In genomic region chr2:20221939-20222768, GRCh38 we compare ENCODE assay signal across 14 cellular contexts. TPM values are rescaled to one million over a fixed set of nuclear protein-coding genes. Genes with fewer than 3 reads are reported as not detected.
A peak's percentile ranks its signal among the peaks of the same experiment; 100 is the strongest.
DNase-seq lines count a peak whose midpoint lies in the region; ATAC-seq and TF ChIP-seq lines count a peak whose summit lies in the region.
"Had no signal": no experiment of that assay in that cellular context is flagged by ENCODE, and none has a peak within 500 bp of the region (broad histone marks: within the 10 kb centered on the region; RNA-seq: fewer than 3 reads in every experiment).

No MANE protein-coding gene starts in this region.

- H4K20me1 ChIP-seq in GM23248 (ENCODE audit: insufficient read depth): no peaks in the 10 kb centered on the region
- H4K20me1 ChIP-seq in PC-9 (ENCODE audit: insufficient read depth): no peaks in the 10 kb centered on the region

- no peak overlapping the region for H3K4me3 Mint-ChIP-seq in activated T-helper 17 cell treated with anti-CD3 and anti-CD28 coated beads, Interleukin-2, amount 50 U/mL, for 72 hours
- H3K4me3 Mint-ChIP-seq: T-helper 1 cell treated with Interleukin-12 subunit alpha and Interleukin-12 subunit beta and Interleukin-4 antibody, amounts not matched to agents 30 μg/mL and 1 μg/mL, for 36 hours had no signal

- no peaks in the 10 kb centered on the region for H3K9me3 Mint-ChIP-seq in activated T-helper 17 cell treated with anti-CD3 and anti-CD28 coated beads, Interleukin-2, amount 50 U/mL, for 72 hours
- H3K9me3 Mint-ChIP-seq: T-helper 1 cell treated with Interleukin-12 subunit alpha and Interleukin-12 subunit beta and Interleukin-4 antibody, amounts not matched to agents 30 μg/mL and 1 μg/mL, for 36 hours had no signal

- H3K27me3 ChIP-seq in GM23248 (replicated peaks; ENCODE audit: insufficient read depth): no peaks in the 10 kb centered on the region
- no peaks in the 10 kb centered on the region for H3K27me3 ChIP-seq in PC-9 (ENCODE audit: insufficient read depth, low read depth)
- peaks cover 0 to 45% (median 0%) of the 10 kb centered on the region in 4 donors for H3K27me3 ChIP-seq in esophagus squamous epithelium
- H3K27me3 ChIP-seq in prostate gland (replicated peaks; ENCODE audit: insufficient read depth): no peaks in the 10 kb centered on the region

- H3F3A ChIP-seq in GM23248 (ENCODE audit: insufficient read depth) (peaks cover 27% of the 10 kb centered on the region), PC-9 (ENCODE audit: insufficient read depth, low read depth) (peaks cover 38% of the 10 kb centered on the region; the same call in 1 of the 2 replicates)

- WGBS in GM23248 (ENCODE audit: low coverage in 1 of 2, low lambda C conversion rate in 2 of 2, missing lambda C conversion rate in 2 of 2), 2 experiments: 95 to 100% methylated on average over 1 of the region's 1 CpG
- WGBS in esophagus squamous epithelium, 2 donors: 80% methylated on average over 1 of the region's 1 CpG; no CpG with 5 or more reads in 1 of the 2 donors
- 67% methylated on average over 1 of the region's 1 CpG for WGBS in prostate gland

- no peaks in the 10 kb centered on the region for H3K4me1 Mint-ChIP-seq in activated T-helper 17 cell treated with anti-CD3 and anti-CD28 coated beads, Interleukin-2, amount 50 U/mL, for 72 hours

- peak overlapping the region; percentile 15; the same call in 1 of the 2 replicates for H3K27ac ChIP-seq in GM23248
- H3K27ac ChIP-seq in PC-9: 0 out of 2 replicates have a peak overlapping the region, but pooled peaks have one; percentile 61
- peak overlapping the region; percentile 91 to 97 (median 94) for H3K27ac ChIP-seq in esophagus squamous epithelium
- peak overlapping the region; percentile 86 to 87 for H3K27ac ChIP-seq in prostate gland
- H3K27ac ChIP-seq: cardiac muscle cell, gastroesophageal sphincter had no signal

- TF ChIP-seq CTCF in PC-9 (conservative IDR thresholded peaks at IDR 0.05) (no peak), esophagus squamous epithelium (IDR thresholded peaks at IDR 0.05) (no peak), prostate gland (IDR thresholded peaks at IDR 0.05) (no peak)

- no TSS peak for BruUV-seq in PC-9 (replicated peaks; lab: Mats Ljungman, UMichigan)

- CTCF ChIA-PET in PC-9 (lab: Charles Lee): interaction anchor here (0.8 to 1.4 kb wide), 2 partner anchors 10 to 37 kb away, joined by 3 read pairs; no protein-coding TSS in a partner anchor

- DNase-seq in GM23248: no peak
- DNase-seq in PC-9: peak in 1 of 2 experiments; percentile 63
- DNase-seq in esophagus squamous epithelium (lab: John Stamatoyannopoulos, UW): no peak
- DNase-seq in prostate gland (ENCODE audit: low spot score): no peak
- DNase-seq in Right ventricle myocardium superior: no peak
- DNase-seq in Kasumi-1 (lab: John Stamatoyannopoulos, UW): no peak
- DNase-seq: activated CD8-positive, alpha-beta memory T cell treated with anti-CD3 and anti-CD28 coated beads, Interleukin-2, amount 10 ng/mL, durations not matched to agents 7 days and 5 days; midbrain; NCI-H446; stimulated activated naive CD4-positive, alpha-beta T cell had no signal

- H3K36me3 Mint-ChIP-seq in activated T-helper 17 cell treated with anti-CD3 and anti-CD28 coated beads, Interleukin-2, amount 50 U/mL, for 72 hours (ENCODE audit: low read depth): no peaks in the 10 kb centered on the region
- H3K36me3 Mint-ChIP-seq: activated CD8-positive, alpha-beta memory T cell treated with anti-CD3 and anti-CD28 coated beads, Interleukin-2, amount 10 ng/mL, durations not matched to agents 7 days and 5 days had no signal

- H2AFZ ChIP-seq in GM23248: no peak overlapping the region
- no peak overlapping the region for H2AFZ ChIP-seq in PC-9

- TF ChIP-seq POLR2A in esophagus squamous epithelium (IDR thresholded peaks at IDR 0.05): peak in 1 of 4 donors; percentile 17
- no peak for TF ChIP-seq POLR2A in prostate gland (IDR thresholded peaks at IDR 0.05)

- H3K27me3 Mint-ChIP-seq in activated T-helper 17 cell treated with anti-CD3 and anti-CD28 coated beads, Interleukin-2, amount 50 U/mL, for 72 hours: peaks cover 23% of the 10 kb centered on the region

- H3K9me3 ChIP-seq in GM23248 (ENCODE audit: low read depth): no peaks in the 10 kb centered on the region
- H3K9me3 ChIP-seq in PC-9 (ENCODE audit: insufficient read depth, low read depth): no peaks in the 10 kb centered on the region
- H3K9me3 ChIP-seq in esophagus squamous epithelium: no peaks in the 10 kb centered on the region
- no peaks in the 10 kb centered on the region for H3K9me3 ChIP-seq in prostate gland
- H3K9me3 ChIP-seq: gastroesophageal sphincter had no signal

- H3K4me2 ChIP-seq in GM23248 (ENCODE audit: unreplicated experiment): peak overlapping the region; percentile 47
- peak overlapping the region; percentile 92 for H3K4me2 ChIP-seq in PC-9

- H3K9me2 ChIP-seq in GM23248 (ENCODE audit: insufficient read depth) (no peaks in the 10 kb centered on the region), PC-9 (ENCODE audit: insufficient read depth) (no peaks in the 10 kb centered on the region)

- no peak overlapping the region for H3K27ac Mint-ChIP-seq in activated T-helper 17 cell treated with anti-CD3 and anti-CD28 coated beads, Interleukin-2, amount 50 U/mL, for 72 hours
- H3K27ac Mint-ChIP-seq: activated CD8-positive, alpha-beta memory T cell treated with anti-CD3 and anti-CD28 coated beads, Interleukin-2, amount 10 ng/mL, durations not matched to agents 7 days and 5 days; T-helper 1 cell treated with Interleukin-12 subunit alpha and Interleukin-12 subunit beta and Interleukin-4 antibody, amounts not matched to agents 30 μg/mL and 1 μg/mL, for 36 hours had no signal

- in situ Hi-C loops in GM23248 (cut with MboI): no loop called here

- no peak for ATAC-seq in Right ventricle myocardium superior (ENCODE audit: poor library complexity)
- ATAC-seq in activated T-helper 17 cell treated with anti-CD3 and anti-CD28 coated beads, Interleukin-2, amount 50 U/mL, for 72 hours (replicated peaks): no peak
- ATAC-seq: activated CD8-positive, alpha-beta memory T cell treated with anti-CD3 and anti-CD28 coated beads, Interleukin-2, amount 10 ng/mL, durations not matched to agents 7 days and 5 days; gastroesophageal sphincter had no signal

- H3K9ac ChIP-seq in GM23248: no peak overlapping the region

- H3K79me2 ChIP-seq in GM23248 (ENCODE audit: insufficient read depth) (no peaks in the 10 kb centered on the region), PC-9 (ENCODE audit: low read depth) (peaks cover 56% of the 10 kb centered on the region)

- POLR2A ChIA-PET in PC-9 (lab: Charles Lee; ENCODE audit: unreplicated experiment): interaction anchor here (0.6 kb wide), 1 partner anchor 113 kb away, joined by 8 read pairs; no protein-coding TSS in a partner anchor

- no peaks in the 10 kb centered on the region for H3K36me3 ChIP-seq in GM23248 (ENCODE audit: low read depth)
- H3K36me3 ChIP-seq in PC-9 (ENCODE audit: low read depth): no peaks in the 10 kb centered on the region
- no peaks in the 10 kb centered on the region for H3K36me3 ChIP-seq in esophagus squamous epithelium
- H3K36me3 ChIP-seq in prostate gland: no peaks in the 10 kb centered on the region
- H3K36me3 ChIP-seq: cardiac muscle cell, gastroesophageal sphincter had no signal

- peaks cover 22% of the 10 kb centered on the region for H3K4me1 ChIP-seq in GM23248 (ENCODE audit: insufficient read depth)
- peaks cover 41% of the 10 kb centered on the region for H3K4me1 ChIP-seq in PC-9 (replicated peaks; ENCODE audit: insufficient read depth)
- H3K4me1 ChIP-seq in esophagus squamous epithelium: peaks cover 28 to 90% (median 31%) of the 10 kb centered on the region in 3 donors
- no peaks in the 10 kb centered on the region for H3K4me1 ChIP-seq in prostate gland (replicated peaks)

- intact Hi-C loops in PC-9 (cut with micrococcal nuclease; ENCODE audit: unreplicated experiment) (loop anchor here (2.0 to 5.0 kb wide), 3 partner anchors 15 to 210 kb away; partner anchors contain the start of gene MATN3), esophagus squamous epithelium (cut with DNase I) (no loop called here), prostate gland (cut with DNase I) (loop anchor here (10.0 kb wide), 1 partner anchor 423 kb away; no protein-coding TSS in a partner anchor), Right ventricle myocardium superior (cut with DNase I) (no loop called here)

- H3K4me3 ChIP-seq in GM23248: no peak overlapping the region
- H3K4me3 ChIP-seq in PC-9: peak overlapping the region; percentile 93; the same call in 1 of the 2 replicates
- peak overlapping the region; percentile 59 to 86 (median 72) for H3K4me3 ChIP-seq in esophagus squamous epithelium
- H3K4me3 ChIP-seq in prostate gland: no peak overlapping the region

RNA-seq across cellular contexts. Expression of gene SDC1, which starts 2.8 kb away (rescaled TPM):
- 32.5 and 33.1 TPM in 2 replicates for total RNA-seq in GM23248 (2014; rRNA removed; shearing (Covaris generic))
- 24.5 and 25.6 TPM in 2 replicates for polyA plus RNA-seq in GM23248 (2016; fragmentation: Nextera tagmentation; extraction: Ambion mirVana)
- total RNA-seq in PC-9 (2021) (114 and 128 TPM in 2 replicates), esophagus squamous epithelium (100 to 1,000 TPM; 355 to 757 (median 496) TPM), prostate gland (100 to 1,000 TPM; 103 to 167 TPM), Right ventricle myocardium superior (0.11 TPM)
- total RNA-seq in activated T-helper 17 cell treated with anti-CD3 and anti-CD28 coated beads, Interleukin-2, amount 50 U/mL, for 72 hours: under 1 TPM in 1 of 2 donors, not detected in 1; 0.30 TPM

Comparison
In these comparisons a context has a peak if more than half of its experiments do, and no peak if none do; other contexts are left out.
1. H3K27ac ChIP-seq: peak in every context shown above with its lines; median percentile 94 in esophagus squamous epithelium; 86 in prostate gland; 61 in PC-9; 15 in GM23248.
2. H3K4me3 ChIP-seq: peak in PC-9 (single experiment) and esophagus squamous epithelium (4 of 4); none in GM23248 (single experiment) and prostate gland (0 of 2).
3. RNA of gene SDC1, which starts 2.8 kb away (total RNA-seq): 355 to 757 TPM in esophagus squamous epithelium, 103 to 167 TPM in prostate gland, 114 to 128 TPM in PC-9 and 32.5 to 33.1 TPM in GM23248; 0.30 TPM in activated T-helper 17 cell treated with anti-CD3 and anti-CD28 coated beads, Interleukin-2, amount 50 U/mL, for 72 hours and 0.11 TPM in Right ventricle myocardium superior (single experiment); every median in the first group is over 10 times any median in the second.
4. intact Hi-C loops: an anchor here in PC-9 (2.0 to 5.0 kb wide) and prostate gland (10.0 kb wide); none called in esophagus squamous epithelium and Right ventricle myocardium superior.